Comparison of ENCODE assay signal across 7 cellular contexts in genomic region chr7:64181586-64181985, GRCh38. TPM values are rescaled to one million over a fixed set of nuclear protein-coding genes. Genes with fewer than 3 reads are reported as not detected.
"Had no signal": no experiment of that assay in that cellular context is flagged by ENCODE, and none has a peak within 500 bp of the region (broad histone marks: within the 10 kb centered on the region; RNA-seq: fewer than 3 reads in every experiment).

No MANE protein-coding gene starts in this region.

- DNase-seq: H9, IMR-90, KG1 had no signal

- H2AFZ ChIP-seq: GM23338 had no signal

- H3K4me3 ChIP-seq: GM23338, K562 had no signal

- H3K4me2 ChIP-seq: GM23338 had no signal

RNA-seq across cellular contexts. Expression of gene ZNF735, which starts 25.4 kb away (rescaled TPM):
- total RNA-seq: GM23338, H1, H9, HT-29, IMR-90, K562 had no signal
- polyA plus RNA-seq: GM23338, H1, IMR-90, K562 had no signal

RNA-seq across cellular contexts. Expression of gene ZNF679, which starts 46.7 kb away (rescaled TPM):
- total RNA-seq: GM23338, H1, H9, HT-29, IMR-90, K562 had no signal
- polyA plus RNA-seq: GM23338, H1, IMR-90, K562 had no signal
